18 cellular contexts compared by ENCODE assay signal in the genomic region with DNA sequence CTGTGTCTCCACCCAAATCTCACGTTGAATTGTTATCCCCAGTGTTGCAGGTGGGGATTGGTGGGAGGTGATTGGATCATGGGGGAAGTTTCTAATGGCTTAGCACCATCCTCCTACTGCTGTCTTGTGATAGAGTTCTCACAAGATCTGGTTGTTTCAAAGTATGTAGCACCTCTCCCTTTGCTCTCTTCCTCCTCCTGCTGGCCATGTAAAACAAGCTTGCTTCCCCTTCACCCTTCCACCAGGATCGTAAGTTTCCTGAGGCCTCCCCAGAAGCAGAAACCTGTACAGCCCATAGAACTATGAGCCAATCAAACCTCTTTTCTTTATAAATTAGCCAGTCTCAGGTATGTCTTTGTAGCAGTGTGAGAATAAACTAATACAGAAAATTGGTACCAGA.
DNase-seq lines count a peak whose midpoint lies in the region; ATAC-seq and TF ChIP-seq lines count a peak whose summit lies in the region.
"Had no signal": no experiment of that assay in that cellular context is flagged by ENCODE, and none has a peak within 500 bp of the region (broad histone marks: within the 10 kb centered on the region; RNA-seq: fewer than 3 reads in every experiment).

No MANE protein-coding gene starts in this region.

- H3K27me3 Mint-ChIP-seq in Calu3 (ENCODE audit: unreplicated experiment): no peaks in the 10 kb centered on the region
- H3K27me3 Mint-ChIP-seq: central memory CD8-positive, alpha-beta T cell had no signal

- H3K27ac ChIP-seq in lower lobe of right lung: no peak overlapping the region
- H3K27ac ChIP-seq: skin epidermis, uterus had no signal

- no peak for TF ChIP-seq CTCF in Calu3 (IDR thresholded peaks at IDR 0.05; ENCODE audit: unreplicated experiment)
- peak; percentile 42 for TF ChIP-seq CTCF in LNCaP clone FGC (IDR thresholded peaks at IDR 0.05; ENCODE audit: control insufficient read depth, extremely low read depth, insufficient read depth)
- peak; percentile 15 for TF ChIP-seq CTCF in astrocyte of the cerebellum (IDR thresholded peaks at IDR 0.05; ENCODE audit: low read depth, low read length, missing control alignments)
- TF ChIP-seq CTCF in lower lobe of right lung (IDR thresholded peaks at IDR 0.05): peak; percentile 25

- intact Hi-C loops in Calu3 (cut with micrococcal nuclease; ENCODE audit: unreplicated experiment): no loop called here
- intact Hi-C loops in lower lobe of right lung (cut with DNase I): no loop called here

- BruUV-seq in Calu3 (replicated peaks; lab: Mats Ljungman, UMichigan): no TSS peak

- no peaks in the 10 kb centered on the region for H3K27me3 ChIP-seq in lower lobe of right lung (ENCODE audit: low read depth)
- H3K27me3 ChIP-seq: uterus had no signal

- H3K4me3 Mint-ChIP-seq in Calu3 (ENCODE audit: low read depth, unreplicated experiment): no peak overlapping the region
- H3K4me3 Mint-ChIP-seq: activated naive CD4-positive, alpha-beta T cell treated with anti-CD3 and anti-CD28 coated beads, Interleukin-2, amount 10 ng/mL, durations not matched to agents 7 days and 5 days; central memory CD8-positive, alpha-beta T cell had no signal

- peaks cover 3% of the 10 kb centered on the region for H3K9me3 Mint-ChIP-seq in Calu3 (ENCODE audit: low read depth, unreplicated experiment)

- H3K4me1 ChIP-seq in lower lobe of right lung: no peaks in the 10 kb centered on the region
- H3K4me1 ChIP-seq: uterus had no signal

- peaks cover 28% of the 10 kb centered on the region for H3K4me1 Mint-ChIP-seq in Calu3 (ENCODE audit: low read depth, unreplicated experiment)
- H3K4me1 Mint-ChIP-seq: central memory CD8-positive, alpha-beta T cell had no signal

- CTCF ChIA-PET in Calu3 (lab: Charles Lee): no interaction called here

- H3K36me3 ChIP-seq in lower lobe of right lung: no peaks in the 10 kb centered on the region
- H3K36me3 ChIP-seq: uterus had no signal

- no peak overlapping the region for H3K27ac Mint-ChIP-seq in Calu3 (ENCODE audit: unreplicated experiment)
- H3K27ac Mint-ChIP-seq: activated naive CD4-positive, alpha-beta T cell treated with anti-CD3 and anti-CD28 coated beads, Interleukin-2, amount 10 ng/mL, durations not matched to agents 7 days and 5 days had no signal

- in situ Hi-C loops in astrocyte of the cerebellum (cut with HindIII; ENCODE audit: low sequenced_read_pairs): no loop called here

- H3K36me3 Mint-ChIP-seq in Calu3 (ENCODE audit: insufficient read depth, unreplicated experiment): no peaks in the 10 kb centered on the region
- H3K36me3 Mint-ChIP-seq: activated naive CD4-positive, alpha-beta T cell treated with anti-CD3 and anti-CD28 coated beads, Interleukin-2, amount 10 ng/mL, durations not matched to agents 7 days and 5 days had no signal

- no peak overlapping the region for H3K4me3 ChIP-seq in LNCaP clone FGC (ENCODE audit: low read depth, low read length)
- no peak overlapping the region for H3K4me3 ChIP-seq in astrocyte of the cerebellum (ENCODE audit: low read depth, low read length)
- no peak overlapping the region for H3K4me3 ChIP-seq in lower lobe of right lung
- H3K4me3 ChIP-seq: skin epidermis, uterus had no signal

- H3K9me3 ChIP-seq in lower lobe of right lung: no peaks in the 10 kb centered on the region
- H3K9me3 ChIP-seq: uterus had no signal

- ATAC-seq in lower lobe of right lung (no peak), GM21825 (IDR thresholded peaks at IDR 0.05; ENCODE audit: unreplicated experiment) (no peak), HG02870 (IDR thresholded peaks at IDR 0.05; ENCODE audit: unreplicated experiment) (no peak)
- ATAC-seq: activated CD4-positive, CD25-positive, alpha-beta regulatory T cell treated with anti-CD3 and anti-CD28 coated beads, Interleukin-2, amount 50 U/mL, for 24 hours; HCT116 had no signal

- DNase-seq in Calu3: peak; percentile 8
- DNase-seq in LNCaP clone FGC (ENCODE audit: low read depth): no peak
- no peak for DNase-seq in astrocyte of the cerebellum (ENCODE audit: low read depth)
- no peak for DNase-seq in lower lobe of right lung
- no peak for DNase-seq in cerebellum (ENCODE audit: low spot score)
- DNase-seq in NOMO-1 treated with dmso at 0.1 percent for 144 hours (lab: John Stamatoyannopoulos, UW; ENCODE audit: unreplicated experiment): no peak
- DNase-seq: activated CD8-positive, alpha-beta memory T cell treated with anti-CD3 and anti-CD28 coated beads, Interleukin-2, amount 50 U/mL, for 4 hours; activated naive CD4-positive, alpha-beta T cell treated with anti-CD3 and anti-CD28 coated beads, Interleukin-2, amount 10 ng/mL, durations not matched to agents 7 days and 5 days; NCI-H1694; stimulated activated naive CD4-positive, alpha-beta T cell; T-helper 1 cell; uterus had no signal
